Comparison of ENCODE assay signal across 1 cellular context in the genomic region with DNA sequence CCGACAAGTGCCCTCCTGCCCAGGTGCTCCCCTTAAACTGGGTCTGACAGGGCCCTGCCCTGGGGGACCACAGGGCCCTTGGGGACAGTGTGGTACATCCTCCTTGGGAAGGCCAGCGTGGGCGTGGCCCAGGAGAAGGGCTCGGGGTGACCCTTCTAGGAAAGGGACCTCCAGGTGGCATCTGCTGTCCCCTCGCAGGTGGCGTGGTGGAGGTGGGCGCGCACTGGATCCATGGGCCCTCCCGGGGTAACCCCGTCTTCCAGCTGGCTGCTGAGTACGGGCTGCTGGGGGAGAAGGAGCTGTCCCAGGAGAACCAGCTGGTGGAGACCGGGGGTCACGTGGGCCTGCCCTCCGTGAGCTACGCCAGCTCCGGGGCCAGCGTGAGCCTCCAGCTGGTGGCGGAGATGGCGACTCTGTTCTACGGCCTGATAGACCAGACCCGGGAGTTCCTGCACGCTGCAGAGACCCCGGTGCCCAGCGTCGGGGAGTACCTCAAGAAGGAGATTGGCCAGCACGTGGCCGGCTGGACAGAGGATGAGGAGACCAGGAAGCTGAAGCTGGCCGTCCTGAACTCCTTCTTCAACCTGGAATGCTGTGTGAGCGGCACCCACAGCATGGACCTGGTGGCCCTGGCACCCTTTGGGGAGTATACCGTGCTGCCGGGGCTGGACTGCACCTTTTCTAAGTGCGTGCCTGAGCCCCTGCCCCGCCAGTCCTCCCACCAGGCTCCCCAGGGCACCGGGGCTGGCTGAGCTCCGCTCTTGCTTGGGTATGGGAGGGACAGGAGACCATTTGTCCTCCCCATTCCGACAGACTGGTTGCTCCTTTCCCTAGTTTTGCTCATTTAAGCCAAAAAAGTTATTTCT.
TF ChIP-seq lines count a peak whose summit lies in the region.

No MANE protein-coding gene starts in this region.

TF ChIP-seq in K562, 482 proteins besides CTCF, POLR2A, EP300 and RAD21:
- no peak for TF ChIP-seq JUN (IDR thresholded peaks at IDR 0.05; ENCODE audit: borderline replicate concordance, low read depth, low read length)
- no peak for TF ChIP-seq JUN (CRISPR knock-in tag; IDR thresholded peaks at IDR 0.05; ENCODE audit: borderline replicate concordance)
- peak; percentile 48 for TF ChIP-seq RBFOX2 (IDR thresholded peaks at IDR 0.05; ENCODE audit: low read depth, low read length)
- TF ChIP-seq DMBX1 (CRISPR knock-in tag; IDR thresholded peaks at IDR 0.05; ENCODE audit: borderline replicate concordance), result no peak
- TF ChIP-seq ZNF384 (IDR thresholded peaks at IDR 0.05; ENCODE audit: low read depth, low read length), result no peak
- no peak for TF ChIP-seq CBX1 (IDR thresholded peaks at IDR 0.05; ENCODE audit: low read depth)
- TF ChIP-seq WHSC1 (IDR thresholded peaks at IDR 0.05; ENCODE audit: low read length), result no peak
- TF ChIP-seq ARHGAP35 (IDR thresholded peaks at IDR 0.05; ENCODE audit: partially characterized antibody), result no peak
